Comparison of ENCODE assay signal across 12 cellular contexts in the genomic region with DNA sequence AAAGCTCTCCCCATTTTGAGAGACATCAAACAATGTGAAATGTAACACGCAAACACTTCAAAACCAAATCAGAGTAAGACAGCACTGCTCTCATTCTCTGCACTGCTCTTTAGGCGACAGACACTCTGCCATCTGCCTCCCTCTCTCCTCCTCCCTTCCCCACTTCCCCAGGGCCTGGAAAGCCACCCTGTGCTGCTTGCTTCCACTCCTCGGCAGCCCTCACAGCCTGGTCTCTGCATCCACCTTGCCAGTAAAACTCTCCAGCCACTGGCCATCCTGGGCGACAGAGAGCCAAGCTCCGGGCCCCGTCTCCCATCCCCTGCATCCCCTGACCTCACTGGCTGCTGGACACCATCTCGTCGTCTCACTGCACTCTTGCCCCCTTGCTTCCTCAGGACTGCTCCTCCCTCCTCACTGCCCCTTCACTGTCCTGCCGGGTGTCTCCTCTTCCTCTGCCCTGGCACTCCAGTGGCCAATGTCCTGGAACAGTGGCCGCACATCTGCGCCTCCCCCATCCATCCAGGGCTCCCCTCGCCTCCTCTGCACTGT.
"Had no signal": no experiment of that assay in that cellular context is flagged by ENCODE, and none has a peak within 500 bp of the region (broad histone marks: within the 10 kb centered on the region; RNA-seq: fewer than 3 reads in every experiment).

No MANE protein-coding gene starts in this region.

- H3K4me1 Mint-ChIP-seq: activated naive CD4-positive, alpha-beta T cell treated with anti-CD3 and anti-CD28 coated beads, Interleukin-2, amount 10 ng/mL, durations not matched to agents 7 days and 5 days had no signal

- H3K9me3 Mint-ChIP-seq: activated naive CD4-positive, alpha-beta T cell treated with anti-CD3 and anti-CD28 coated beads, Interleukin-2, amount 10 ng/mL, durations not matched to agents 7 days and 5 days; activated T-helper 2 cell treated with anti-CD3 and anti-CD28 coated beads, Interferon-gamma antibody, Interleukin-2, Interleukin-4, amounts not matched to agents 10 μg/mL and 5 μg/mL and 100 μg/mL, durations not matched to agents 14 hours and 24 hours and 36 hours had no signal

- H3K36me3 ChIP-seq: neutrophil had no signal

- DNase-seq: activated CD4-positive, alpha-beta T cell treated with anti-CD3 and anti-CD28 coated beads, Interleukin-2, amount 50 U/mL, for 1 hour; activated CD4-positive, CD25-positive, alpha-beta regulatory T cell; activated naive CD4-positive, alpha-beta T cell treated with anti-CD3 and anti-CD28 coated beads, Interleukin-2, amount 10 ng/mL, durations not matched to agents 7 days and 5 days; cerebellar nuclear complex; naive B cell; right cardiac atrium; small intestine; T-helper 17 cell; trophoblast cell had no signal

- H3K27ac Mint-ChIP-seq: activated naive CD4-positive, alpha-beta T cell treated with anti-CD3 and anti-CD28 coated beads, Interleukin-2, amount 10 ng/mL, durations not matched to agents 7 days and 5 days; activated T-helper 2 cell treated with anti-CD3 and anti-CD28 coated beads, Interferon-gamma antibody, Interleukin-2, Interleukin-4, amounts not matched to agents 10 μg/mL and 5 μg/mL and 100 μg/mL, durations not matched to agents 14 hours and 24 hours and 36 hours; naive B cell; T-helper 17 cell had no signal

- H3K4me3 ChIP-seq: lung had no signal

- H3K9me3 ChIP-seq: neutrophil had no signal

- H3K27me3 ChIP-seq: neutrophil had no signal

- H3K27ac ChIP-seq: neutrophil had no signal

- H3K36me3 Mint-ChIP-seq: activated naive CD4-positive, alpha-beta T cell treated with anti-CD3 and anti-CD28 coated beads, Interleukin-2, amount 10 ng/mL, durations not matched to agents 7 days and 5 days; naive B cell had no signal

- H3K27me3 Mint-ChIP-seq: activated naive CD4-positive, alpha-beta T cell treated with anti-CD3 and anti-CD28 coated beads, Interleukin-2, amount 10 ng/mL, durations not matched to agents 7 days and 5 days had no signal

- H3K4me3 Mint-ChIP-seq: activated naive CD4-positive, alpha-beta T cell treated with anti-CD3 and anti-CD28 coated beads, Interleukin-2, amount 10 ng/mL, durations not matched to agents 7 days and 5 days; naive B cell; T-helper 17 cell had no signal
